In the genomic region with DNA sequence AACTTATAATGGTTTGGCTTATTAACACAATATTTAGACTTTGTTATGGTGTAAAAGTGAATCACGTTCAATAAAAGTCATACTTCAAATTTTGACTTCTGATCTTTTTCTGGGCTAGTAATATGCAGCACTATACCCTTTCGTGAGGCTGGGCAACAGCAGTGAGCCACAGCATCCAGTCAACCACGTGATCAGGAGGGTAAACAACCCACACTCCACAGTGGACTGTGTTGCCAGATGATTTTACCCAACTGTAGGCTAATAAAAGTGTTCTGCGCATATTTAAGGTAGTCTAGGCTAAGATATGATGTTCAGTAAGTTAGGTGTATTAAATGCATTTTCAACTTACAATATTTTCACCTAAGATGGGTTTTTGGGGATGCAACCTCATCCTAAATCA, we compare ENCODE assay signal across 33 cellular contexts.
"Had no signal": no experiment of that assay in that cellular context is flagged by ENCODE, and none has a peak within 500 bp of the region (broad histone marks: within the 10 kb centered on the region; RNA-seq: fewer than 3 reads in every experiment).

No MANE protein-coding gene starts in this region.

- H3K27me3 Mint-ChIP-seq: natural killer cell treated with Interleukin-12 subunit alpha and Interleukin-12 subunit beta and Interleukin-15 and Interleukin-18, amount 100 ng/mL, for 72 hours; progenitor cell of endocrine pancreas; stimulated activated memory B cell treated with anti-CD40 and anti-IgM and Interleukin-4, amounts not matched to agents 10 μg/mL and 1 μg/mL and 100 μg/mL, for 72 hours; stimulated activated naive CD8-positive, alpha-beta T cell treated with anti-CD3 and anti-CD28 coated beads, Interleukin-15, amount 100 ng/mL, for 72 hours; type B pancreatic cell had no signal

- H3K27ac ChIP-seq: neutrophil, ovary, parathyroid adenoma, psoas muscle, skin epidermis, spleen, suprapubic skin, testis, tibial artery, transverse colon, upper lobe of right lung, uterus had no signal

- H3K27ac Mint-ChIP-seq: natural killer cell treated with Interleukin-12 subunit alpha and Interleukin-12 subunit beta and Interleukin-15 and Interleukin-18, amount 100 ng/mL, for 72 hours; nephron progenitor cell; progenitor cell of endocrine pancreas; stimulated activated memory B cell treated with anti-CD40 and anti-IgM and Interleukin-4, amounts not matched to agents 10 μg/mL and 1 μg/mL and 100 μg/mL, for 72 hours; type B pancreatic cell had no signal

- H2AFZ ChIP-seq: parathyroid adenoma had no signal

- H3K4me3 ChIP-seq: ovary, psoas muscle, skin epidermis, smooth muscle cell, spleen, suprapubic skin, testis, tibial artery, transverse colon, upper lobe of right lung, uterus had no signal

- H3K27me3 ChIP-seq: neutrophil, ovary, suprapubic skin, testis, tibial artery, transverse colon, upper lobe of right lung, uterus had no signal

- ATAC-seq: naive thymus-derived CD8-positive, alpha-beta T cell; natural killer cell treated with Interleukin-12 subunit alpha and Interleukin-12 subunit beta and Interleukin-15 and Interleukin-18, amount 100 ng/mL, for 72 hours; psoas muscle; right cardiac atrium; sciatic nerve; stimulated activated memory B cell treated with anti-CD40 and anti-IgM and Interleukin-4, amounts not matched to agents 10 μg/mL and 1 μg/mL and 100 μg/mL, for 72 hours; stimulated activated naive CD8-positive, alpha-beta T cell treated with anti-CD3 and anti-CD28 coated beads, Interleukin-15, amount 100 ng/mL, for 72 hours; stimulated activated naive CD8-positive, alpha-beta T cell treated with anti-CD3 and anti-CD28 coated beads, Interleukin-15, Interleukin-2, amounts not matched to agents 100 U/mL and 50 U/mL, for 24 hours; upper lobe of right lung had no signal

- H3K9me3 ChIP-seq: neutrophil, ovary, psoas muscle, spleen, suprapubic skin, testis, tibial artery, transverse colon, upper lobe of right lung, uterus had no signal

- H3K9ac ChIP-seq: parathyroid adenoma had no signal

- H3K4me1 ChIP-seq: parathyroid adenoma, psoas muscle, spleen, suprapubic skin, testis, tibial artery, transverse colon, upper lobe of right lung, uterus had no signal

- H3K9me3 Mint-ChIP-seq: nephron progenitor cell; stimulated activated memory B cell treated with anti-CD40 and anti-IgM and Interleukin-4, amounts not matched to agents 10 μg/mL and 1 μg/mL and 100 μg/mL, for 72 hours; stimulated activated naive CD8-positive, alpha-beta T cell treated with anti-CD3 and anti-CD28 coated beads, Interleukin-15, amount 100 ng/mL, for 72 hours; type B pancreatic cell had no signal

- DNase-seq: naive thymus-derived CD8-positive, alpha-beta T cell; nephron progenitor cell; occipital lobe; ovary; posterior cingulate gyrus; psoas muscle; right cardiac atrium; spleen; stimulated activated CD4-positive, alpha-beta T cell treated with anti-CD3 and anti-CD28 coated beads, Interleukin-12 subunit alpha, Interleukin-12 subunit beta, amount 100 ng/mL, for 4 hours; stimulated activated CD4-positive, alpha-beta T cell treated with anti-CD3 and anti-CD28 coated beads, Interleukin-1b, Interleukin-23, amount 100 ng/mL, for 48 hours; stimulated activated CD4-positive, alpha-beta T cell treated with anti-CD3 and anti-CD28 coated beads, Interleukin-4, amount 100 ng/mL, for 1 hour; stimulated activated CD4-positive, alpha-beta T cell treated with anti-CD3 and anti-CD28 coated beads, Interleukin-4, amount 100 ng/mL, for 4 hours; stimulated activated CD8-positive, alpha-beta memory T cell treated with anti-CD3 and anti-CD28 coated beads, Interleukin-4, amount 100 ng/mL, for 48 hours; stimulated activated naive CD4-positive, alpha-beta T cell; stimulated activated naive CD8-positive, alpha-beta T cell treated with anti-CD3 and anti-CD28 coated beads, Interleukin-15, amount 100 ng/mL, for 72 hours; stimulated activated naive CD8-positive, alpha-beta T cell treated with anti-CD3 and anti-CD28 coated beads, Interleukin-15, Interleukin-2, amounts not matched to agents 100 U/mL and 50 U/mL, for 24 hours; substantia nigra; testis; tibial artery; transverse colon; upper lobe of right lung; uterus had no signal

- H3K4me1 Mint-ChIP-seq: naive thymus-derived CD8-positive, alpha-beta T cell; nephron progenitor cell; neural crest cell; stimulated activated memory B cell treated with anti-CD40 and anti-IgM and Interleukin-4, amounts not matched to agents 10 μg/mL and 1 μg/mL and 100 μg/mL, for 72 hours; stimulated activated naive CD8-positive, alpha-beta T cell treated with anti-CD3 and anti-CD28 coated beads, Interleukin-15, amount 100 ng/mL, for 72 hours had no signal

- H3K79me2 ChIP-seq: parathyroid adenoma had no signal

- H3K4me2 ChIP-seq: smooth muscle cell had no signal

- H3K4me3 Mint-ChIP-seq: naive thymus-derived CD8-positive, alpha-beta T cell; natural killer cell treated with Interleukin-12 subunit alpha and Interleukin-12 subunit beta and Interleukin-15 and Interleukin-18, amount 100 ng/mL, for 72 hours; nephron progenitor cell; neural crest cell; stimulated activated memory B cell treated with anti-CD40 and anti-IgM and Interleukin-4, amounts not matched to agents 10 μg/mL and 1 μg/mL and 100 μg/mL, for 72 hours; stimulated activated naive CD8-positive, alpha-beta T cell treated with anti-CD3 and anti-CD28 coated beads, Interleukin-15, amount 100 ng/mL, for 72 hours; type B pancreatic cell had no signal

- H3K36me3 ChIP-seq: neutrophil, ovary, spleen, suprapubic skin, tibial artery, transverse colon, upper lobe of right lung, uterus had no signal

- H3K36me3 Mint-ChIP-seq: naive thymus-derived CD8-positive, alpha-beta T cell; natural killer cell treated with Interleukin-12 subunit alpha and Interleukin-12 subunit beta and Interleukin-15 and Interleukin-18, amount 100 ng/mL, for 72 hours; stimulated activated memory B cell treated with anti-CD40 and anti-IgM and Interleukin-4, amounts not matched to agents 10 μg/mL and 1 μg/mL and 100 μg/mL, for 72 hours; type B pancreatic cell had no signal
